Comparison of ENCODE assay signal across 20 cellular contexts in genomic region chr7:76257973-76258372, GRCh38. TPM values are rescaled to one million over a fixed set of nuclear protein-coding genes. Genes with fewer than 3 reads are reported as not detected.
DNase-seq lines count a peak whose midpoint lies in the region; ATAC-seq, FAIRE-seq and TF ChIP-seq lines count a peak whose summit lies in the region.
"Had no signal": no experiment of that assay in that cellular context is flagged by ENCODE, and none has a peak within 500 bp of the region (broad histone marks: within the 10 kb centered on the region; RNA-seq: fewer than 3 reads in every experiment).

No MANE protein-coding gene starts in this region.

- WGBS in pancreas, 2 donors = 56 to 59% methylated on average over 8 of the region's 8 CpGs

- TF ChIP-seq CTCF in glutamatergic neuron (IDR thresholded peaks at IDR 0.05; ENCODE audit: partially characterized antibody, unreplicated experiment) (no peak), pancreas (IDR thresholded peaks at IDR 0.05) (no peak)

- H3K27me3 Mint-ChIP-seq in activated CD4-positive, alpha-beta T cell treated with anti-CD3 and anti-CD28 coated beads for 36 hours = peaks cover 22% of the 10 kb centered on the region
- peaks cover 3% of the 10 kb centered on the region for H3K27me3 Mint-ChIP-seq in glutamatergic neuron (ENCODE audit: unreplicated experiment)

- intact Hi-C loops in activated CD4-positive, alpha-beta T cell treated with anti-CD3 and anti-CD28 coated beads for 36 hours (cut with DNase I, micrococcal nuclease) = no loop called here
- intact Hi-C loops in pancreas (cut with DNase I) = no loop called here

- DNase-seq in activated CD4-positive, alpha-beta T cell treated with anti-CD3 and anti-CD28 coated beads for 36 hours = peak; percentile 20
- no peak for DNase-seq in activated CD4-positive, alpha-beta T cell treated with anti-CD3 and anti-CD28 coated beads, Interleukin-2, amount 50 U/mL, for 1 hour
- DNase-seq in NT2/D1 (ENCODE audit: low read depth, low spot score) (no peak), glutamatergic neuron (peak; percentile 56), urothelium cell line (ENCODE audit: low spot score) (peak; percentile 23), pancreas (no peak), SHP77 treated with DMSO at 0.1 percent for 48 hours (lab: John Stamatoyannopoulos, UW) (no peak), D341Med (ENCODE audit: low spot score) (no peak)
- DNase-seq: activated CD4-positive, alpha-beta T cell treated with anti-CD3 and anti-CD28 coated beads for 48 hours; activated effector memory CD4-positive, alpha-beta T cell treated with Interleukin-2 at 50 U/mL for 16 hours; activated naive CD8-positive, alpha-beta T cell treated with anti-CD3 and anti-CD28 coated beads, Interleukin-2, amount 50 U/mL, for 24 hours; DMS153; left ventricle myocardium superior; NCI-H187; NCI-H446; occipital lobe; stimulated activated CD4-positive, alpha-beta T cell treated with anti-CD3 and anti-CD28 coated beads, Interleukin-12 subunit alpha, Interleukin-12 subunit beta, amount 100 ng/mL, for 4 hours had no signal

- no peak overlapping the region for H3K4me3 ChIP-seq in NT2/D1 (ENCODE audit: insufficient read length, low read depth)
- H3K4me3 ChIP-seq in pancreas = no peak overlapping the region
- H3K4me3 ChIP-seq: right atrium auricular region, vagina had no signal

- H3K4me1 ChIP-seq in NT2/D1 (ENCODE audit: insufficient read depth, insufficient read length) = peaks cover 9% of the 10 kb centered on the region
- H3K4me1 ChIP-seq in pancreas = no peaks in the 10 kb centered on the region

- no peak for ATAC-seq in activated CD4-positive, alpha-beta T cell treated with anti-CD3 and anti-CD28 coated beads for 36 hours
- no peak for ATAC-seq in pancreas
- ATAC-seq: activated naive CD8-positive, alpha-beta T cell treated with anti-CD3 and anti-CD28 coated beads, Interleukin-2, amount 50 U/mL, for 24 hours; left ventricle myocardium superior had no signal

- H3K27ac ChIP-seq in pancreas = no peak overlapping the region
- H3K27ac ChIP-seq: right atrium auricular region, vagina had no signal

- H3K9me3 ChIP-seq in NT2/D1 (ENCODE audit: insufficient read depth, low read length) (no peaks in the 10 kb centered on the region), pancreas (no peaks in the 10 kb centered on the region)
- H3K9me3 ChIP-seq: right atrium auricular region, vagina had no signal

- H3K36me3 ChIP-seq in NT2/D1 (ENCODE audit: insufficient read depth, insufficient read length, low read length) = peaks cover 3% of the 10 kb centered on the region
- H3K36me3 ChIP-seq in pancreas = no peaks in the 10 kb centered on the region
- H3K36me3 ChIP-seq: right atrium auricular region, vagina had no signal

- no peaks in the 10 kb centered on the region for H3K4me1 Mint-ChIP-seq in activated CD4-positive, alpha-beta T cell treated with anti-CD3 and anti-CD28 coated beads for 36 hours
- peaks cover 6% of the 10 kb centered on the region for H3K4me1 Mint-ChIP-seq in glutamatergic neuron (ENCODE audit: low read depth, unreplicated experiment)
- H3K4me1 Mint-ChIP-seq: activated naive CD8-positive, alpha-beta T cell treated with anti-CD3 and anti-CD28 coated beads, Interleukin-2, amount 50 U/mL, for 24 hours had no signal

- CTCF ChIA-PET in activated CD4-positive, alpha-beta T cell treated with anti-CD3 and anti-CD28 coated beads for 36 hours (lab: Charles Lee) = no interaction called here

- FAIRE-seq in urothelium cell line (lab: Jason Lieb, UNC) (no peak), pancreas (lab: Jason Lieb, UNC) (no peak)
- FAIRE-seq: TTC549 had no signal

- no peaks in the 10 kb centered on the region for H3K36me3 Mint-ChIP-seq in activated CD4-positive, alpha-beta T cell treated with anti-CD3 and anti-CD28 coated beads for 36 hours (ENCODE audit: low read depth)
- H3K36me3 Mint-ChIP-seq in glutamatergic neuron (ENCODE audit: unreplicated experiment) = no peaks in the 10 kb centered on the region

- POLR2A ChIA-PET in activated CD4-positive, alpha-beta T cell treated with anti-CD3 and anti-CD28 coated beads for 36 hours (lab: Charles Lee) = no interaction called here

- H3K9ac ChIP-seq in NT2/D1 (ENCODE audit: insufficient read length, low read depth) = peak overlapping the region; percentile 17

- H3K9me3 Mint-ChIP-seq in activated CD4-positive, alpha-beta T cell treated with anti-CD3 and anti-CD28 coated beads for 36 hours (ENCODE audit: low read depth) = no peaks in the 10 kb centered on the region
- H3K9me3 Mint-ChIP-seq in glutamatergic neuron (ENCODE audit: unreplicated experiment) = peaks cover 4% of the 10 kb centered on the region
- H3K9me3 Mint-ChIP-seq: activated naive CD8-positive, alpha-beta T cell treated with anti-CD3 and anti-CD28 coated beads, Interleukin-2, amount 50 U/mL, for 24 hours had no signal

- no peaks in the 10 kb centered on the region for H3K27me3 ChIP-seq in NT2/D1 (ENCODE audit: insufficient read depth, insufficient read length)
- no peaks in the 10 kb centered on the region for H3K27me3 ChIP-seq in pancreas

- H3K4me3 Mint-ChIP-seq in activated CD4-positive, alpha-beta T cell treated with anti-CD3 and anti-CD28 coated beads for 36 hours = no peak overlapping the region
- no peak overlapping the region for H3K4me3 Mint-ChIP-seq in glutamatergic neuron (ENCODE audit: unreplicated experiment)
- H3K4me3 Mint-ChIP-seq: activated naive CD8-positive, alpha-beta T cell treated with anti-CD3 and anti-CD28 coated beads, Interleukin-2, amount 50 U/mL, for 24 hours had no signal

- no peak overlapping the region for H3K27ac Mint-ChIP-seq in activated CD4-positive, alpha-beta T cell treated with anti-CD3 and anti-CD28 coated beads for 36 hours
- no peak overlapping the region for H3K27ac Mint-ChIP-seq in glutamatergic neuron (ENCODE audit: unreplicated experiment)
- H3K27ac Mint-ChIP-seq: activated naive CD8-positive, alpha-beta T cell treated with anti-CD3 and anti-CD28 coated beads, Interleukin-2, amount 50 U/mL, for 24 hours had no signal

RNA-seq across cellular contexts. Expression of gene HSPB1, which starts 44.5 kb away (rescaled TPM):
- total RNA-seq in activated CD4-positive, alpha-beta T cell treated with anti-CD3 and anti-CD28 coated beads for 36 hours = 100 to 1,000 TPM in 1 of 2 experiments, 10 to 100 TPM in 1; 71.1 to 127 TPM
- total RNA-seq in glutamatergic neuron (ENCODE audit: unreplicated experiment) (50.4 TPM), pancreas (100 to 1,000 TPM; 106 to 752 (median 138) TPM)
- 100 to 1,000 TPM; 160 to 642 TPM for polyA plus RNA-seq in pancreas

RNA-seq across cellular contexts. Expression of gene SRRM3, which starts 56.3 kb away (rescaled TPM):
- total RNA-seq in activated CD4-positive, alpha-beta T cell treated with anti-CD3 and anti-CD28 coated beads for 36 hours = under 1 TPM in 1 of 2 experiments, not detected in 1; 0.09 TPM
- total RNA-seq in glutamatergic neuron (ENCODE audit: unreplicated experiment) (154 TPM), pancreas (1 to 10 TPM; 1.2 to 4.6 (median 1.6) TPM)
- 10 to 100 TPM in 1 of 2 donors, 1 to 10 TPM in 1; 7.6 to 10.4 TPM for polyA plus RNA-seq in pancreas

Comparison
In these comparisons a context has a peak if more than half of its experiments do, and no peak if none do; other contexts are left out.
1. DNase-seq: peak in activated CD4-positive, alpha-beta T cell treated with anti-CD3 and anti-CD28 coated beads for 36 hours (single experiment), glutamatergic neuron (single experiment) and urothelium cell line (single experiment); none in activated CD4-positive, alpha-beta T cell treated with anti-CD3 and anti-CD28 coated beads, Interleukin-2, amount 50 U/mL, for 1 hour (single experiment), NT2/D1 (single experiment), pancreas (0 of 6), SHP77 treated with DMSO at 0.1 percent for 48 hours (single experiment) and D341Med (single experiment).
2. RNA of gene SRRM3, which starts 56.3 kb away (total RNA-seq): 154 TPM in glutamatergic neuron (single experiment); 1.2 to 4.6 TPM in pancreas and 0.09 TPM in activated CD4-positive, alpha-beta T cell treated with anti-CD3 and anti-CD28 coated beads for 36 hours; every median in the first group is over 10 times any median in the second.